ENCODE assay signal across 9 cellular contexts in the genomic region with DNA sequence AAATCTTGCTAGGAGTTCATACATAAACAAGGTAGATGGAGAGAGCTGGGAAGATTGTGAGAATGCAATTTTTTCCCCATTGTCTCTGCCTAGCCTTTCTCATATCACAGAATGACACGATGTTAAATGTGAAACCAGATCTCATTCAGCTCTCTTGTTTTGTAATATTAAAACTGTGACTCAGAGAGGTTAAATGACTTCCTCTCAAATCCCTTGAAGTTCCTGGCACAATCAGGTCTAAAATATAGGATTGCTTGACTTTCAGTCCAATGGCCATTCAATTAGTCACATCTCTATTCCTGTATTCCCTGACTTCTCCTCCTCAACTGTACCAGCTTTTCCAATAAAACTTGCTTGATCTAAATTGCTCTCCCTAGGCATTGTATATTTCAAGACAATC. TPM values are rescaled to one million over a fixed set of nuclear protein-coding genes. Genes with fewer than 3 reads are reported as not detected.
DNase-seq lines count a peak whose midpoint lies in the region; ATAC-seq and FAIRE-seq lines count a peak whose summit lies in the region.
"Had no signal": no experiment of that assay in that cellular context is flagged by ENCODE, and none has a peak within 500 bp of the region (broad histone marks: within the 10 kb centered on the region; RNA-seq: fewer than 3 reads in every experiment).

No MANE protein-coding gene starts in this region.

- no peak for DNase-seq in activated CD4-positive, alpha-beta memory T cell treated with anti-CD3 and anti-CD28 coated beads for 36 hours
- DNase-seq in activated CD4-positive, alpha-beta memory T cell treated with anti-CD3 and anti-CD28 coated beads, Interleukin-2, amount 10 ng/mL, durations not matched to agents 7 days and 5 days: no peak
- peak; percentile 15 for DNase-seq in NCI-H460 (ENCODE audit: extremely low read depth, low read depth)
- DNase-seq in dermis blood vessel endothelial cell: peak; percentile 66
- DNase-seq in small intestine: peak; percentile 58
- DNase-seq in stimulated activated naive CD4-positive, alpha-beta T cell treated with Interleukin-2 at 50 U/mL for 16 hours (lab: John Stamatoyannopoulos, UW): no peak
- no peak for DNase-seq in NCI-H1092 treated with DMSO at 0.1 percent for 48 hours (lab: John Stamatoyannopoulos, UW)

- H3K4me3 ChIP-seq in small intestine (ENCODE audit: low read depth in 1 of 2, low read length in 2 of 2): no peak overlapping the region

- H3K4me3 Mint-ChIP-seq in activated CD4-positive, alpha-beta memory T cell treated with anti-CD3 and anti-CD28 coated beads for 36 hours: no peak overlapping the region
- no peak overlapping the region for H3K4me3 Mint-ChIP-seq in activated CD4-positive, alpha-beta memory T cell treated with anti-CD3 and anti-CD28 coated beads, Interleukin-2, amount 10 ng/mL, durations not matched to agents 7 days and 5 days

- H3K27me3 Mint-ChIP-seq in activated CD4-positive, alpha-beta memory T cell treated with anti-CD3 and anti-CD28 coated beads for 36 hours: peaks cover 13% of the 10 kb centered on the region
- H3K27me3 Mint-ChIP-seq in activated CD4-positive, alpha-beta memory T cell treated with anti-CD3 and anti-CD28 coated beads, Interleukin-2, amount 10 ng/mL, durations not matched to agents 7 days and 5 days: peaks cover 12% of the 10 kb centered on the region

- no peaks in the 10 kb centered on the region for H3K9me3 ChIP-seq in small intestine (ENCODE audit: control insufficient read depth, low read depth)

- ATAC-seq in HG03571 (IDR thresholded peaks at IDR 0.05; ENCODE audit: unreplicated experiment): no peak

- no peak for FAIRE-seq in small intestine (lab: Jason Lieb, UNC)

- no peaks in the 10 kb centered on the region for H3K36me3 ChIP-seq in small intestine (ENCODE audit: control insufficient read depth in 2 of 2, insufficient read depth in 2 of 2, low read length in 2 of 2)

- no peaks in the 10 kb centered on the region for H3K36me3 Mint-ChIP-seq in activated CD4-positive, alpha-beta memory T cell treated with anti-CD3 and anti-CD28 coated beads for 36 hours
- H3K36me3 Mint-ChIP-seq in activated CD4-positive, alpha-beta memory T cell treated with anti-CD3 and anti-CD28 coated beads, Interleukin-2, amount 10 ng/mL, durations not matched to agents 7 days and 5 days (ENCODE audit: low read depth): peaks cover 3% of the 10 kb centered on the region

- peaks cover 14% of the 10 kb centered on the region for H3K4me1 Mint-ChIP-seq in activated CD4-positive, alpha-beta memory T cell treated with anti-CD3 and anti-CD28 coated beads for 36 hours (ENCODE audit: low read depth)
- peaks cover 17% of the 10 kb centered on the region for H3K4me1 Mint-ChIP-seq in activated CD4-positive, alpha-beta memory T cell treated with anti-CD3 and anti-CD28 coated beads, Interleukin-2, amount 10 ng/mL, durations not matched to agents 7 days and 5 days

- H3K4me1 ChIP-seq in small intestine (ENCODE audit: control insufficient read depth in 2 of 2, insufficient read depth in 1 of 2, low read depth in 1 of 2, low read length in 1 of 2): peaks cover 0 to 3% of the 10 kb centered on the region in 2 donors

- no peaks in the 10 kb centered on the region for H3K27me3 ChIP-seq in small intestine (ENCODE audit: control insufficient read depth in 2 of 2, insufficient read depth in 2 of 2, low read length in 2 of 2)

- POLR2A ChIA-PET in activated CD4-positive, alpha-beta memory T cell treated with anti-CD3 and anti-CD28 coated beads for 36 hours (lab: Charles Lee): interaction anchor here (1.0 to 1.1 kb wide), 2 partner anchors 12 to 52 kb away, joined by 4 to 5 read pairs; no protein-coding TSS in a partner anchor
- POLR2A ChIA-PET in activated CD4-positive, alpha-beta memory T cell treated with anti-CD3 and anti-CD28 coated beads, Interleukin-2, amount 10 ng/mL, durations not matched to agents 7 days and 5 days (lab: Charles Lee): interaction anchor here (0.6 to 1.1 kb wide), 4 partner anchors 10 to 31 kb away, joined by 3 to 6 read pairs (median 4); a partner anchor contains a TSS

- no peaks in the 10 kb centered on the region for H3K9me3 Mint-ChIP-seq in activated CD4-positive, alpha-beta memory T cell treated with anti-CD3 and anti-CD28 coated beads for 36 hours
- H3K9me3 Mint-ChIP-seq in activated CD4-positive, alpha-beta memory T cell treated with anti-CD3 and anti-CD28 coated beads, Interleukin-2, amount 10 ng/mL, durations not matched to agents 7 days and 5 days: no peaks in the 10 kb centered on the region

- 0 to 17% (median 10%) methylated on average over 1 of the region's 1 CpG for WGBS in small intestine, 3 donors

- intact Hi-C loops in activated CD4-positive, alpha-beta memory T cell treated with anti-CD3 and anti-CD28 coated beads for 36 hours (cut with micrococcal nuclease): loop anchor here (1.0 to 5.0 kb wide), 6 partner anchors 14 to 758 kb away; a partner anchor contains a TSS

- peak overlapping the region; percentile 76 for H3K27ac Mint-ChIP-seq in activated CD4-positive, alpha-beta memory T cell treated with anti-CD3 and anti-CD28 coated beads for 36 hours
- H3K27ac Mint-ChIP-seq in activated CD4-positive, alpha-beta memory T cell treated with anti-CD3 and anti-CD28 coated beads, Interleukin-2, amount 10 ng/mL, durations not matched to agents 7 days and 5 days: no peak overlapping the region

- CTCF ChIA-PET in activated CD4-positive, alpha-beta memory T cell treated with anti-CD3 and anti-CD28 coated beads for 36 hours (lab: Charles Lee): interaction anchor here (0.8 to 6.7 kb wide), 4 partner anchors 10 to 85 kb away, joined by 3 to 62 read pairs (median 8); no protein-coding TSS in a partner anchor
- CTCF ChIA-PET in activated CD4-positive, alpha-beta memory T cell treated with anti-CD3 and anti-CD28 coated beads, Interleukin-2, amount 10 ng/mL, durations not matched to agents 7 days and 5 days (lab: Charles Lee): no interaction called here

- no peak overlapping the region for H3K27ac ChIP-seq in small intestine (ENCODE audit: low read depth in 1 of 2, low read length in 1 of 2)
- H3K27ac ChIP-seq: C4-2B had no signal

RNA-seq across cellular contexts. Expression of a gene that starts 3.1 kb away (rescaled TPM):
- under 1 TPM; 0.12 to 0.24 TPM for total RNA-seq in activated CD4-positive, alpha-beta memory T cell treated with anti-CD3 and anti-CD28 coated beads for 36 hours
- total RNA-seq in activated CD4-positive, alpha-beta memory T cell treated with anti-CD3 and anti-CD28 coated beads, Interleukin-2, amount 10 ng/mL, durations not matched to agents 7 days and 5 days: under 1 TPM; 0.15 to 0.18 TPM
- total RNA-seq in NCI-H460 (2014; rRNA removed; shearing (Covaris generic)): 0.17 TPM in 1 of 2 replicates, not detected in the other
- 0.11 TPM in 1 of 2 replicates, not detected in the other for polyA plus RNA-seq in NCI-H460 (2014; cell fraction: nucleus; rRNA removed)
- total RNA-seq in dermis blood vessel endothelial cell: not detected in 2 replicates
- 1 to 10 TPM in 2 of 3 donors, under 1 TPM in 1; 0.81 to 8.5 (median 2.5) TPM for polyA plus RNA-seq in small intestine

RNA-seq across cellular contexts. Expression of a gene that starts 31.5 kb away (rescaled TPM):
- 10 to 100 TPM; 27.9 to 28.2 TPM for total RNA-seq in activated CD4-positive, alpha-beta memory T cell treated with anti-CD3 and anti-CD28 coated beads for 36 hours
- 10 to 100 TPM; 43.2 to 48.5 TPM for total RNA-seq in activated CD4-positive, alpha-beta memory T cell treated with anti-CD3 and anti-CD28 coated beads, Interleukin-2, amount 10 ng/mL, durations not matched to agents 7 days and 5 days
- total RNA-seq in NCI-H460 (2014; rRNA removed; shearing (Covaris generic)): 37.6 and 39.8 TPM in 2 replicates
- 24.2 and 28.4 TPM in 2 replicates for polyA plus RNA-seq in NCI-H460 (2014; cell fraction: nucleus; rRNA removed)
- total RNA-seq in dermis blood vessel endothelial cell: 1.0 and 1.4 TPM in 2 replicates
- 10 to 100 TPM in 1 of 3 donors, 1 to 10 TPM in 2; 2.9 to 10.1 (median 8.6) TPM for polyA plus RNA-seq in small intestine

RNA-seq across cellular contexts. Expression of a gene that starts 46.0 kb away (rescaled TPM):
- total RNA-seq in activated CD4-positive, alpha-beta memory T cell treated with anti-CD3 and anti-CD28 coated beads for 36 hours: not detected
- total RNA-seq in activated CD4-positive, alpha-beta memory T cell treated with anti-CD3 and anti-CD28 coated beads, Interleukin-2, amount 10 ng/mL, durations not matched to agents 7 days and 5 days: not detected
- total RNA-seq in NCI-H460 (2014; rRNA removed; shearing (Covaris generic)): not detected in 2 replicates
- not detected in 2 replicates for polyA plus RNA-seq in NCI-H460 (2014; cell fraction: nucleus; rRNA removed)
- not detected in 2 replicates for total RNA-seq in dermis blood vessel endothelial cell
- not detected for polyA plus RNA-seq in small intestine

Comparison
In these comparisons a context has a peak if more than half of its experiments do, and no peak if none do; other contexts are left out.
1. DNase-seq: peak in NCI-H460 (single experiment), dermis blood vessel endothelial cell (single experiment) and small intestine (single experiment); none in activated CD4-positive, alpha-beta memory T cell treated with anti-CD3 and anti-CD28 coated beads for 36 hours (single experiment), activated CD4-positive, alpha-beta memory T cell treated with anti-CD3 and anti-CD28 coated beads, Interleukin-2, amount 10 ng/mL, durations not matched to agents 7 days and 5 days (single experiment), stimulated activated naive CD4-positive, alpha-beta T cell treated with Interleukin-2 at 50 U/mL for 16 hours (single experiment) and NCI-H1092 treated with DMSO at 0.1 percent for 48 hours (single experiment).
2. RNA of a gene that starts 31.5 kb away (total RNA-seq): 43.2 to 48.5 TPM in activated CD4-positive, alpha-beta memory T cell treated with anti-CD3 and anti-CD28 coated beads, Interleukin-2, amount 10 ng/mL, durations not matched to agents 7 days and 5 days, 37.6 to 39.8 TPM in NCI-H460 and 27.9 to 28.2 TPM in activated CD4-positive, alpha-beta memory T cell treated with anti-CD3 and anti-CD28 coated beads for 36 hours; 1.0 to 1.4 TPM in dermis blood vessel endothelial cell; every median in the first group is over 10 times any median in the second.